ENCODE assay signal across 8 cellular contexts in the genomic region with DNA sequence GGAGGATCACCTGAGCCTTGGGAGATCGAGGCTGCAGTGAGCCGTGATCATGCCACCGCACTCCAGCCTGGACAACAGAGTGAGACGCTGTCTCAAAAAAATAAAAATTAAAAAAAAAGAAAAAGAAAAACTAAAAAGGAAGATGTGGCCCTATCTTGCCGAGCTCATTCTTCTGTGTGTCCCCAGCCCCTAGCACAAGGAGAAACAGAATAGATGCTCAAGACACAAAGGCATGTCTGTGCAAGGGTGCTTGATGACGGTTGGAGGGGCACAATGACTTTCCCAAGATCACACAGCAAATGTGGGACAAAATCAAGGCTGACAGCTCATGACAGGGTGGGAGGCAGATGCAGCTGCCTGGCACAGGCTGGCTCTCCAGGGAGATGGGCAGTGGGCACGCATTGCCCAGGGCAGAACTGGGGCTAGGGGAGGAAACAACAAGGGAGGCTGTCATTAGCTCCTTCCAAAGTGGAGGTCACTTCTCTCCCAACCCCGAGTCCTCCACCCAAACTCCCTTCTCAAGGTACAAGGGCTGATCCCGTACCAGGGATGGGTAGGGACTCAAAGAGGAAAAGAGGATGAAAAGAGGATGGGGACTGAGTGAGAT. TPM values are rescaled to one million over a fixed set of nuclear protein-coding genes. Genes with fewer than 3 reads are reported as not detected.
DNase-seq lines count a peak whose midpoint lies in the region; ATAC-seq and TF ChIP-seq lines count a peak whose summit lies in the region.

No MANE protein-coding gene starts in this region.

- TF ChIP-seq POLR2A in heart left ventricle (IDR thresholded peaks at IDR 0.05) (no peak), body of pancreas (IDR thresholded peaks at IDR 0.05) (no peak), upper lobe of left lung (IDR thresholded peaks at IDR 0.05) (no peak)

- peaks cover 25% of the 10 kb centered on the region for H3K79me1 ChIP-seq in mesenchymal stem cell (replicated peaks; ENCODE audit: low read length, poor library complexity, severe bottlenecking)

- no peaks in the 10 kb centered on the region for H3K27me3 ChIP-seq in heart left ventricle
- no peaks in the 10 kb centered on the region for H3K27me3 ChIP-seq in body of pancreas
- H3K27me3 ChIP-seq in mesenchymal stem cell (ENCODE audit: control insufficient read depth in 1 of 2, insufficient read depth in 1 of 2, low read length in 2 of 2) = no peaks in the 10 kb centered on the region
- H3K27me3 ChIP-seq in upper lobe of left lung = no peaks in the 10 kb centered on the region

- peak overlapping the region; percentile 1 for H2AK5ac ChIP-seq in mesenchymal stem cell (ENCODE audit: low read length, severe bottlenecking)

- H2BK120ac ChIP-seq in mesenchymal stem cell (ENCODE audit: low read depth, low read length) = peak overlapping the region; percentile 0

- peak overlapping the region; percentile 27 for H4K91ac ChIP-seq in mesenchymal stem cell (ENCODE audit: low read length)

- no peak overlapping the region for H2BK15ac ChIP-seq in mesenchymal stem cell (ENCODE audit: low read depth, poor library complexity, severe bottlenecking)

- peaks cover 0 to 7% (median 1%) of the 10 kb centered on the region in 12 donors for H3K9me3 ChIP-seq in heart left ventricle
- no peaks in the 10 kb centered on the region for H3K9me3 ChIP-seq in body of pancreas
- H3K9me3 ChIP-seq in mesenchymal stem cell (ENCODE audit: control insufficient read depth, low read length) = peaks cover 27% of the 10 kb centered on the region
- H3K9me3 ChIP-seq in upper lobe of left lung = no peaks in the 10 kb centered on the region

- DNase-seq in heart left ventricle = no peak
- no peak for DNase-seq in Right ventricle myocardium superior
- no peak for DNase-seq in body of pancreas
- DNase-seq in mesenchymal stem cell = no peak
- DNase-seq in upper lobe of left lung = no peak
- no peak for DNase-seq in NCI-H69 (lab: John Stamatoyannopoulos, UW)
- DNase-seq in HPDE6-E6E7 (ENCODE audit: extremely low spot score) = no peak
- no peak for DNase-seq in G401 (ENCODE audit: low spot score)

- H2BK5ac ChIP-seq in mesenchymal stem cell (ENCODE audit: low read depth, low read length, poor library complexity, severe bottlenecking) = no peak overlapping the region

- peak overlapping the region; percentile 46 for H2AFZ ChIP-seq in mesenchymal stem cell (ENCODE audit: low read depth, low read length)

- H3K9ac ChIP-seq in mesenchymal stem cell (ENCODE audit: low read length) = peak overlapping the region; percentile 96

- H4K8ac ChIP-seq in mesenchymal stem cell (ENCODE audit: low read length) = peak overlapping the region; percentile 9

- no peak for TF ChIP-seq EP300 in upper lobe of left lung (IDR thresholded peaks at IDR 0.05)

- no peak for ATAC-seq in heart left ventricle
- ATAC-seq in Right ventricle myocardium superior (ENCODE audit: poor library complexity) = no peak
- no peak for ATAC-seq in body of pancreas
- no peak for ATAC-seq in upper lobe of left lung (ENCODE audit: low FRiP score in 2 of 2)

- peak overlapping the region; percentile 7 to 97 for H3K4ac ChIP-seq in mesenchymal stem cell (ENCODE audit: low read depth in 1 of 2, low read length in 2 of 2)

- peak overlapping the region; percentile 98 for H3K4me2 ChIP-seq in mesenchymal stem cell (ENCODE audit: low read length, poor library complexity, severe bottlenecking)

- in situ Hi-C loops in G401 (cut with HindIII; ENCODE audit: low sequenced_read_pairs) = no loop called here

- intact Hi-C loops in heart left ventricle (cut with DNase I) (loop anchor here in 4 of 10 donors (2.0 to 5.0 kb wide), 4 partner anchors 21 to 306 kb away; a partner anchor contains a TSS), Right ventricle myocardium superior (cut with DNase I) (no loop called here), body of pancreas (cut with DNase I) (no loop called here)

- H3K4me3 ChIP-seq in heart left ventricle (peak overlapping the region; percentile 69 to 97 (median 82)), body of pancreas (peak overlapping the region in 1 of 2 donors; percentile 71), mesenchymal stem cell (ENCODE audit: insufficient read depth in 1 of 2, low read depth in 1 of 2, low read length in 2 of 2) (peak overlapping the region; percentile 73 to 85), upper lobe of left lung (peak overlapping the region; percentile 68 to 95 (median 85))

- peak overlapping the region in 1 of 2 experiments; percentile 99 for H3K14ac ChIP-seq in mesenchymal stem cell (ENCODE audit: low read length in 2 of 2)

- 65 to 71% (median 69%) methylated on average over 8 to 9 of the region's 9 CpGs for WGBS in heart left ventricle, 4 donors
- WGBS in body of pancreas, 2 donors = 76% methylated on average over 9 of the region's 9 CpGs
- 77% methylated on average over 6 of the region's 9 CpGs for whole genome bisulfite sequencing in mesenchymal stem cell
- 72 to 76% methylated on average over 9 of the region's 9 CpGs for WGBS in upper lobe of left lung, 2 donors

- peak overlapping the region; percentile 31 to 97 for H2BK12ac ChIP-seq in mesenchymal stem cell (ENCODE audit: low read length in 2 of 2)

- H3K36me3 ChIP-seq in heart left ventricle = peaks cover 0 to 26% (median 0%) of the 10 kb centered on the region in 9 donors
- H3K36me3 ChIP-seq in body of pancreas (replicated peaks in 1 of 2; ENCODE audit: insufficient read depth in 1 of 2, low read depth in 2 of 2) = no peaks in the 10 kb centered on the region
- H3K36me3 ChIP-seq in mesenchymal stem cell (ENCODE audit: control insufficient read depth in 1 of 2, insufficient read depth in 2 of 2, low read depth in 1 of 2, low read length in 2 of 2) = peaks cover 7 to 24% of the 10 kb centered on the region in 2 experiments
- peaks cover 0 to 5% (median 2%) of the 10 kb centered on the region in 4 donors for H3K36me3 ChIP-seq in upper lobe of left lung

- H3K18ac ChIP-seq in mesenchymal stem cell (ENCODE audit: low read depth in 1 of 2, low read length in 2 of 2) = peak overlapping the region; percentile 17 to 99

- peak overlapping the region in 11 of 12 donors; percentile 88 to 99 (median 95) for H3K27ac ChIP-seq in heart left ventricle
- peak overlapping the region in 3 of 4 donors; percentile 81 to 89 (median 86) for H3K27ac ChIP-seq in body of pancreas
- H3K27ac ChIP-seq in mesenchymal stem cell (ENCODE audit: low read length, poor library complexity, severe bottlenecking) = peak overlapping the region; percentile 98
- peak overlapping the region; percentile 88 to 95 (median 92) for H3K27ac ChIP-seq in upper lobe of left lung

- H3K4me1 ChIP-seq in heart left ventricle = peaks cover 0 to 35% (median 11%) of the 10 kb centered on the region in 12 donors
- peaks cover 31% of the 10 kb centered on the region for H3K4me1 ChIP-seq in body of pancreas
- peaks cover 7% of the 10 kb centered on the region for H3K4me1 ChIP-seq in mesenchymal stem cell (ENCODE audit: control insufficient read depth, insufficient read depth, low read depth, low read length)
- peaks cover 18 to 35% (median 23%) of the 10 kb centered on the region in 4 donors for H3K4me1 ChIP-seq in upper lobe of left lung

- TF ChIP-seq CTCF in heart left ventricle (IDR thresholded peaks at IDR 0.05) = no peak
- TF ChIP-seq CTCF in body of pancreas (IDR thresholded peaks at IDR 0.05) = no peak
- TF ChIP-seq CTCF in upper lobe of left lung (IDR thresholded peaks at IDR 0.05) = no peak

- peak overlapping the region in 1 of 2 experiments; percentile 67 for H3K23ac ChIP-seq in mesenchymal stem cell (ENCODE audit: low read length in 2 of 2)

RNA-seq across cellular contexts. Expression of a gene that starts 0.8 kb away (rescaled TPM):
- total RNA-seq in heart left ventricle (10 to 100 TPM; 13.8 to 49.5 (median 23.4) TPM), Right ventricle myocardium superior (14.5 TPM), body of pancreas (10 to 100 TPM; 13.8 to 15.6 TPM), upper lobe of left lung (10 to 100 TPM; 13.6 to 30.8 (median 25.6) TPM)
- 10 to 100 TPM; 32.4 to 33.2 TPM for polyA plus RNA-seq in heart left ventricle
- polyA plus RNA-seq in mesenchymal stem cell (2013, experiment 1 of 2) = 63.0 TPM
- polyA plus RNA-seq in mesenchymal stem cell (2013, experiment 2 of 2) = 60.9 TPM
- total RNA-seq in G401 (2014; rRNA removed; shearing (Covaris generic)) = 65.9 and 70.0 TPM in 2 replicates

RNA-seq across cellular contexts. Expression of a gene that starts 20.8 kb away (rescaled TPM):
- total RNA-seq in heart left ventricle (10 to 100 TPM in 7 of 9 donors, 1 to 10 TPM in 2; 6.9 to 19.9 (median 11.5) TPM), Right ventricle myocardium superior (16.2 TPM), body of pancreas (10 to 100 TPM in 1 of 2 donors, 1 to 10 TPM in 1; 6.2 to 17.1 TPM), upper lobe of left lung (10 to 100 TPM in 2 of 6 donors, 1 to 10 TPM in 4; 3.8 to 13.5 (median 7.6) TPM)
- 1 to 10 TPM; 5.4 to 7.2 TPM for polyA plus RNA-seq in heart left ventricle
- 30.8 TPM for polyA plus RNA-seq in mesenchymal stem cell (2013, experiment 1 of 2)
- 29.9 TPM for polyA plus RNA-seq in mesenchymal stem cell (2013, experiment 2 of 2)
- total RNA-seq in G401 (2014; rRNA removed; shearing (Covaris generic)) = 9.6 and 12.4 TPM in 2 replicates

RNA-seq across cellular contexts. Expression of a gene that starts 34.4 kb away (rescaled TPM):
- total RNA-seq in heart left ventricle = 1 to 10 TPM in 7 of 9 donors, under 1 TPM in 2; 0.47 to 4.9 (median 1.2) TPM
- 1 to 10 TPM in 1 of 2 donors, under 1 TPM in 1; 0.61 to 5.9 TPM for polyA plus RNA-seq in heart left ventricle
- 0.67 TPM for total RNA-seq in Right ventricle myocardium superior
- 10 to 100 TPM; 13.2 to 19.8 TPM for total RNA-seq in body of pancreas
- polyA plus RNA-seq in mesenchymal stem cell (2013, experiment 1 of 2) = 52.7 TPM
- 53.4 TPM for polyA plus RNA-seq in mesenchymal stem cell (2013, experiment 2 of 2)
- total RNA-seq in upper lobe of left lung = 10 to 100 TPM; 11.5 to 39.0 (median 24.7) TPM
- total RNA-seq in G401 (2014; rRNA removed; shearing (Covaris generic)) = 12.9 and 15.6 TPM in 2 replicates

RNA-seq across cellular contexts. Expression of a gene that starts 48.8 kb away (rescaled TPM):
- 10 to 100 TPM in 5 of 9 donors, 1 to 10 TPM in 4; 6.9 to 15.3 (median 11.4) TPM for total RNA-seq in heart left ventricle
- polyA plus RNA-seq in heart left ventricle = 1 to 10 TPM; 9.2 to 9.3 TPM
- 11.8 TPM for total RNA-seq in Right ventricle myocardium superior
- total RNA-seq in body of pancreas = 10 to 100 TPM; 12.2 to 16.5 TPM
- polyA plus RNA-seq in mesenchymal stem cell (2013, experiment 1 of 2) = 21.9 TPM
- polyA plus RNA-seq in mesenchymal stem cell (2013, experiment 2 of 2) = 21.3 TPM
- total RNA-seq in upper lobe of left lung = 10 to 100 TPM; 14.2 to 18.5 (median 17.3) TPM
- 74.3 and 75.1 TPM in 2 replicates for total RNA-seq in G401 (2014; rRNA removed; shearing (Covaris generic))

RNA-seq across cellular contexts. Expression of a gene that starts 55.6 kb away (rescaled TPM):
- total RNA-seq in heart left ventricle (1 to 10 TPM in 8 of 9 donors, under 1 TPM in 1; 0.64 to 6.6 (median 4.5) TPM), Right ventricle myocardium superior (4.6 TPM), body of pancreas (1 to 10 TPM in 1 of 2 donors, under 1 TPM in 1; 0.33 to 1.8 TPM), upper lobe of left lung (10 to 100 TPM in 3 of 6 donors, 1 to 10 TPM in 3; 3.0 to 31.4 (median 10.3) TPM)
- polyA plus RNA-seq in heart left ventricle = 1 to 10 TPM; 2.8 to 3.6 TPM
- 15.2 TPM for polyA plus RNA-seq in mesenchymal stem cell (2013, experiment 1 of 2)
- 14.8 TPM for polyA plus RNA-seq in mesenchymal stem cell (2013, experiment 2 of 2)
- 1.0 and 4.5 TPM in 2 replicates for total RNA-seq in G401 (2014; rRNA removed; shearing (Covaris generic))
